In the genomic region with DNA sequence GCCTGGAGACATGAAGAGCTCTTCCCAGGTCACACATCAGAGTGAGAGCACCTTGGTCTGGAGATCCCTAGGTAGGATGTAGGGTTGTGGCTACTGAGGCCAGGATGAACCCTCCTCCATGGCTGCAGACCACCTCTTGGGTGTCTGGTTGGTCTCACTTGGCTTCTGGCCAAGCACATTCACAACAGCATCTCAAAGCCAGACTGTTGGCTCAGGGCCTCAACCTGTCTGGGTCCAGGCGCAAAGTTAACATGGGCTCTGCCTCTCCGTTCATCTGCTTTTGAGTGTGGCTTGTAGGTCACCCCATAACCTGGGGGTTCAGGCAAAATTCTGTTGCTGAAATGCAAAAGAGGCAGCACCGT, we compare ENCODE assay signal across 17 cellular contexts. TPM values are rescaled to one million over a fixed set of nuclear protein-coding genes. Genes with fewer than 3 reads are reported as not detected.
DNase-seq lines count a peak whose midpoint lies in the region; ATAC-seq, FAIRE-seq and TF ChIP-seq lines count a peak whose summit lies in the region.
"Had no signal": no experiment of that assay in that cellular context is flagged by ENCODE, and none has a peak within 500 bp of the region (broad histone marks: within the 10 kb centered on the region; RNA-seq: fewer than 3 reads in every experiment).

No MANE protein-coding gene starts in this region.

- H3K27me3 ChIP-seq in GM23338 (ENCODE audit: insufficient read depth) (no peaks in the 10 kb centered on the region), iPS-15b (ENCODE audit: control insufficient read depth, insufficient read depth, low read length) (peaks cover 18% of the 10 kb centered on the region), sigmoid colon (no peaks in the 10 kb centered on the region)

- no peaks in the 10 kb centered on the region for H3K79me2 ChIP-seq in GM23338 (replicated peaks; ENCODE audit: insufficient read depth)

- no peak overlapping the region for H3K27ac ChIP-seq in GM23338 (ENCODE audit: low read depth)
- H3K27ac ChIP-seq in sigmoid colon = no peak overlapping the region
- H3K27ac ChIP-seq: GM23248, SK-N-MC had no signal

- H3K9me2 ChIP-seq in GM23338 (ENCODE audit: insufficient read depth) = no peaks in the 10 kb centered on the region

- H3K4me2 ChIP-seq in GM23338 = peak overlapping the region; percentile 18

- no peak overlapping the region for H3K27ac Mint-ChIP-seq in GM23338
- H3K27ac Mint-ChIP-seq in osteocyte (ENCODE audit: unreplicated experiment) = no peak overlapping the region

- H3K4me3 ChIP-seq in GM23338 = no peak overlapping the region
- peak overlapping the region; percentile 4 for H3K4me3 ChIP-seq in iPS-15b (ENCODE audit: low read depth, low read length)
- H3K4me3 ChIP-seq in sigmoid colon = no peak overlapping the region
- H3K4me3 ChIP-seq: GM23248, SK-N-MC had no signal

- WGBS in sigmoid colon, 2 donors = 66 to 86% methylated on average over 3 of the region's 3 CpGs

- H3K36me3 Mint-ChIP-seq in GM23338 (ENCODE audit: low read depth) = no peaks in the 10 kb centered on the region
- no peaks in the 10 kb centered on the region for H3K36me3 Mint-ChIP-seq in osteocyte (ENCODE audit: unreplicated experiment)

- peaks cover 31% of the 10 kb centered on the region for H3K4me1 Mint-ChIP-seq in GM23338
- peaks cover 30% of the 10 kb centered on the region for H3K4me1 Mint-ChIP-seq in osteocyte (ENCODE audit: unreplicated experiment)

- H3K9me3 Mint-ChIP-seq in GM23338 (no peaks in the 10 kb centered on the region; the same call in 2 of the 3 replicates), osteocyte (ENCODE audit: unreplicated experiment) (no peaks in the 10 kb centered on the region)

- H3K4me1 ChIP-seq in GM23338 (ENCODE audit: insufficient read depth) (peaks cover 15% of the 10 kb centered on the region), iPS-15b (ENCODE audit: control insufficient read depth, insufficient read depth, low read length) (peaks cover 9% of the 10 kb centered on the region), sigmoid colon (peaks cover 4 to 68% (median 58%) of the 10 kb centered on the region in 4 donors)

- FAIRE-seq in GM19239 (lab: Jason Lieb, UNC) = no peak
- no peak for FAIRE-seq in GM12891 (lab: Jason Lieb, UNC)

- intact Hi-C loops in sigmoid colon (cut with DNase I) = no loop called here

- no peaks in the 10 kb centered on the region for H4K20me1 ChIP-seq in GM23338 (replicated peaks; ENCODE audit: insufficient read depth)

- no peak for TF ChIP-seq EP300 in sigmoid colon (IDR thresholded peaks at IDR 0.05)

- H3K27me3 Mint-ChIP-seq in GM23338 (ENCODE audit: insufficient read depth, low read depth, poor library complexity) (peaks cover 14% of the 10 kb centered on the region), osteocyte (ENCODE audit: unreplicated experiment) (no peaks in the 10 kb centered on the region)

- no peak for TF ChIP-seq CTCF in GM23338 (conservative IDR thresholded peaks at IDR 0.05; ENCODE audit: low read depth in 2 of 2)
- TF ChIP-seq CTCF in sigmoid colon (IDR thresholded peaks at IDR 0.05) = no peak
- TF ChIP-seq CTCF in osteocyte (IDR thresholded peaks at IDR 0.05) = no peak

- no peaks in the 10 kb centered on the region for H3F3A ChIP-seq in GM23338 (replicated peaks; ENCODE audit: low read depth)

- H3K9me3 ChIP-seq in iPS-15b (ENCODE audit: control insufficient read depth, insufficient read depth, low read length) (no peaks in the 10 kb centered on the region), sigmoid colon (no peaks in the 10 kb centered on the region)

- H3K4me3 Mint-ChIP-seq in GM23338 (no peak overlapping the region), osteocyte (ENCODE audit: unreplicated experiment) (no peak overlapping the region)

- H3K9ac ChIP-seq in iPS-15b (ENCODE audit: low read depth, low read length) = no peak overlapping the region
- H3K9ac ChIP-seq: GM23248 had no signal

- TF ChIP-seq POLR2A in sigmoid colon (IDR thresholded peaks at IDR 0.05) = no peak
- no peak for TF ChIP-seq POLR2A in GM12891 (IDR thresholded peaks at IDR 0.05; ENCODE audit: low read depth, low read length)

- H3K36me3 ChIP-seq in GM23338 (ENCODE audit: insufficient read depth) (no peaks in the 10 kb centered on the region), iPS-15b (ENCODE audit: control insufficient read depth, insufficient read depth, low read length) (no peaks in the 10 kb centered on the region), sigmoid colon (no peaks in the 10 kb centered on the region)

- 0 out of 2 replicates have a peak overlapping the region, but pooled peaks have one; percentile 72 for H2AFZ ChIP-seq in GM23338
- H2AFZ ChIP-seq: GM23248 had no signal

- DNase-seq in GM23338 (ENCODE audit: low spot score) (no peak), NCI-H69 (lab: John Stamatoyannopoulos, UW) (peak; percentile 29), sigmoid colon (peak; percentile 63), GM19239 (ENCODE audit: insufficient read length, low spot score) (no peak), osteocyte (ENCODE audit: extremely low spot score, unreplicated experiment) (no peak), GM12891 (ENCODE audit: insufficient read length, low spot score) (no peak)
- DNase-seq: C1 segment of cervical spinal cord, DMS79, GM23248, KBM-7, NCI-H1105 treated with DMSO at 0.1 percent for 48 hours, NCI-H1694, NCI-H510A, NCI-H774, SHP77 had no signal

- no peak for ATAC-seq in GM23338

TF ChIP-seq in GM23338, 12 proteins besides CTCF, POLR2A, EP300 and RAD21:
- TF ChIP-seq POLR2AphosphoS5 (IDR thresholded peaks at IDR 0.05; ENCODE audit: low read depth) = no peak

TF ChIP-seq in GM12891, 5 proteins besides CTCF, POLR2A, EP300 and RAD21:
- TF ChIP-seq POU2F2 (IDR thresholded peaks at IDR 0.05; ENCODE audit: low read depth, low read length) (no peak), POLR2AphosphoS5 (IDR thresholded peaks at IDR 0.05; ENCODE audit: low read depth, low read length) (no peak), TAF1 (IDR thresholded peaks at IDR 0.05; ENCODE audit: low read depth, low read length) (no peak), SPI1 (IDR thresholded peaks at IDR 0.05; ENCODE audit: low read depth, low read length) (no peak), PAX5 (IDR thresholded peaks at IDR 0.05; ENCODE audit: insufficient read depth, low read length, severe bottlenecking) (no peak)
TF ChIP-seq in GM12891: peak in this region for 0.

RNA-seq across cellular contexts. Expression of gene RHOB, which starts 40.1 kb away (rescaled TPM):
- 26.9 and 29.2 TPM in 2 replicates for total RNA-seq in GM23338 (2014; rRNA removed; shearing (Covaris generic))
- 5.5 and 6.6 TPM in 2 replicates for polyA plus RNA-seq in GM23338 (2016; fragmentation: Nextera tagmentation; extraction: Ambion mirVana)
- total RNA-seq in sigmoid colon = 1,000 to 10,000 TPM in 2 of 4 donors, 100 to 1,000 TPM in 2; 753 to 1,323 (median 1,092) TPM
- polyA plus RNA-seq in sigmoid colon = 100 to 1,000 TPM in 2 of 3 donors, 10 to 100 TPM in 1; 60.6 to 200 (median 108) TPM
- total RNA-seq in osteocyte = 141 and 160 TPM in 2 replicates
- 12.7 TPM for polyA plus RNA-seq in GM12891 (2012; ENCODE audit: low read depth, missing spikeins)

Comparison
In these comparisons a context has a peak if more than half of its experiments do, and no peak if none do; other contexts are left out.
1. DNase-seq: peak in NCI-H69 (single experiment) and sigmoid colon (single experiment); none in GM23338 (single experiment), GM19239 (single experiment), osteocyte (single experiment) and GM12891 (single experiment).